13 cellular contexts compared by ENCODE assay signal in genomic region chr6:37125779-37126553, GRCh38. TPM values are rescaled to one million over a fixed set of nuclear protein-coding genes. Genes with fewer than 3 reads are reported as not detected.
DNase-seq lines count a peak whose midpoint lies in the region; TF ChIP-seq lines count a peak whose summit lies in the region.
"Had no signal": no experiment of that assay in that cellular context is flagged by ENCODE, and none has a peak within 500 bp of the region (broad histone marks: within the 10 kb centered on the region; RNA-seq: fewer than 3 reads in every experiment).

No MANE protein-coding gene starts in this region.

- intact Hi-C loops in activated T-helper 1 cell treated with anti-CD3 and anti-CD28 coated beads, Interleukin-12 subunit alpha, Interleukin-12 subunit beta, Interleukin-2, Interleukin-4 antibody, amounts not matched to agents 30 ng/mL and 10 ng/mL and 1 ng/mL, durations not matched to agents 14 hours and 24 hours and 36 hours (cut with micrococcal nuclease), result no loop called here
- intact Hi-C loops in prostate gland (cut with DNase I), result no loop called here

- H3K9me3 ChIP-seq in HUES6 (ENCODE audit: control insufficient read depth, insufficient read depth, low read depth, low read length), result no peaks in the 10 kb centered on the region
- H3K9me3 ChIP-seq in iPS-20b (ENCODE audit: insufficient read depth, low read depth, low read length), result no peaks in the 10 kb centered on the region
- H3K9me3 ChIP-seq in prostate gland, result no peaks in the 10 kb centered on the region

- peaks cover 53% of the 10 kb centered on the region for H3K4me1 ChIP-seq in HUES6 (ENCODE audit: control insufficient read depth, insufficient read depth, low read length)
- H3K4me1 ChIP-seq in iPS-20b (ENCODE audit: insufficient read depth, low read length), result peaks cover 36% of the 10 kb centered on the region
- no peaks in the 10 kb centered on the region for H3K4me1 ChIP-seq in prostate gland (replicated peaks)

- H3K9ac ChIP-seq in HUES6 (ENCODE audit: low read length) (peak overlapping the region; percentile 86), iPS-20b (ENCODE audit: low read depth, low read length) (peak overlapping the region; percentile 79)

- H3K36me3 Mint-ChIP-seq in activated T-helper 1 cell treated with anti-CD3 and anti-CD28 coated beads, Interleukin-12 subunit alpha, Interleukin-12 subunit beta, Interleukin-2, Interleukin-4 antibody, amounts not matched to agents 30 ng/mL and 10 ng/mL and 1 ng/mL, durations not matched to agents 14 hours and 24 hours and 36 hours (ENCODE audit: low read depth), result no peaks in the 10 kb centered on the region
- H3K36me3 Mint-ChIP-seq: IgD-negative memory B cell had no signal

- H3K27ac Mint-ChIP-seq in activated T-helper 1 cell treated with anti-CD3 and anti-CD28 coated beads, Interleukin-12 subunit alpha, Interleukin-12 subunit beta, Interleukin-2, Interleukin-4 antibody, amounts not matched to agents 30 ng/mL and 10 ng/mL and 1 ng/mL, durations not matched to agents 14 hours and 24 hours and 36 hours, result peak overlapping the region; percentile 40
- H3K27ac Mint-ChIP-seq: IgD-negative memory B cell had no signal

- no peak overlapping the region for H3K4me3 Mint-ChIP-seq in activated T-helper 1 cell treated with anti-CD3 and anti-CD28 coated beads, Interleukin-12 subunit alpha, Interleukin-12 subunit beta, Interleukin-2, Interleukin-4 antibody, amounts not matched to agents 30 ng/mL and 10 ng/mL and 1 ng/mL, durations not matched to agents 14 hours and 24 hours and 36 hours
- H3K4me3 Mint-ChIP-seq: IgD-negative memory B cell had no signal

- H3K27me3 ChIP-seq in HUES6 (ENCODE audit: control insufficient read depth, insufficient read depth, low read length) (no peaks in the 10 kb centered on the region), iPS-20b (ENCODE audit: insufficient read depth, low read length) (no peaks in the 10 kb centered on the region), prostate gland (replicated peaks; ENCODE audit: insufficient read depth) (no peaks in the 10 kb centered on the region)

- TF ChIP-seq POLR2A in prostate gland (IDR thresholded peaks at IDR 0.05), result no peak

- H3K4me1 Mint-ChIP-seq in activated T-helper 1 cell treated with anti-CD3 and anti-CD28 coated beads, Interleukin-12 subunit alpha, Interleukin-12 subunit beta, Interleukin-2, Interleukin-4 antibody, amounts not matched to agents 30 ng/mL and 10 ng/mL and 1 ng/mL, durations not matched to agents 14 hours and 24 hours and 36 hours (ENCODE audit: low read depth), result peaks cover 10% of the 10 kb centered on the region

- WGBS in prostate gland, result 44% methylated on average over 22 of the region's 22 CpGs

- DNase-seq in activated T-helper 1 cell treated with anti-CD3 and anti-CD28 coated beads, Interleukin-12 subunit alpha, Interleukin-12 subunit beta, Interleukin-2, Interleukin-4 antibody, amounts not matched to agents 30 ng/mL and 10 ng/mL and 1 ng/mL, durations not matched to agents 14 hours and 24 hours and 36 hours (ENCODE audit: low spot score), result no peak
- DNase-seq in retina, result peak; percentile 83
- no peak for DNase-seq in prostate gland (ENCODE audit: low spot score)
- DNase-seq in activated naive CD4-positive, alpha-beta T cell treated with anti-CD3 and anti-CD28 coated beads, Interleukin-2, amount 50 U/mL, for 16 hours, result no peak
- no peak for DNase-seq in stimulated activated CD4-positive, alpha-beta T cell treated with anti-CD3 and anti-CD28 coated beads, Interleukin-4, amount 100 ng/mL, for 24 hours
- no peak for DNase-seq in activated CD4-positive, alpha-beta T cell treated with anti-CD3 and anti-CD28 coated beads for 4 hours
- DNase-seq: DMS 273 treated with DMSO at 0.1 percent for 48 hours, hippocampal formation, NCI-H2107, occipital lobe had no signal

- H3K9me3 Mint-ChIP-seq in activated T-helper 1 cell treated with anti-CD3 and anti-CD28 coated beads, Interleukin-12 subunit alpha, Interleukin-12 subunit beta, Interleukin-2, Interleukin-4 antibody, amounts not matched to agents 30 ng/mL and 10 ng/mL and 1 ng/mL, durations not matched to agents 14 hours and 24 hours and 36 hours, result no peaks in the 10 kb centered on the region
- H3K9me3 Mint-ChIP-seq: IgD-negative memory B cell had no signal

- H3K36me3 ChIP-seq in HUES6 (ENCODE audit: control insufficient read depth, insufficient read depth, low read length) (peaks cover 13% of the 10 kb centered on the region), iPS-20b (ENCODE audit: insufficient read depth, low read depth, low read length) (peaks cover 10% of the 10 kb centered on the region; the same call in 1 of the 2 replicates), prostate gland (no peaks in the 10 kb centered on the region)

- TF ChIP-seq CTCF in prostate gland (IDR thresholded peaks at IDR 0.05), result no peak

- H3K27me3 Mint-ChIP-seq in activated T-helper 1 cell treated with anti-CD3 and anti-CD28 coated beads, Interleukin-12 subunit alpha, Interleukin-12 subunit beta, Interleukin-2, Interleukin-4 antibody, amounts not matched to agents 30 ng/mL and 10 ng/mL and 1 ng/mL, durations not matched to agents 14 hours and 24 hours and 36 hours (ENCODE audit: insufficient read depth), result peaks cover 8% of the 10 kb centered on the region

- H3K4me3 ChIP-seq in HUES6 (ENCODE audit: low read depth, low read length), result peak overlapping the region; percentile 48
- H3K4me3 ChIP-seq in iPS-20b (ENCODE audit: low read length), result peak overlapping the region; percentile 57
- H3K4me3 ChIP-seq in prostate gland, result no peak overlapping the region

- peak overlapping the region; percentile 96 for H3K27ac ChIP-seq in HUES6 (ENCODE audit: low read depth, low read length)
- H3K27ac ChIP-seq in iPS-20b (ENCODE audit: low read length), result peak overlapping the region; percentile 81
- H3K27ac ChIP-seq in prostate gland, result no peak overlapping the region

RNA-seq across cellular contexts. Expression of gene PIM1, which starts 44.0 kb away (rescaled TPM):
- 182 and 192 TPM in 2 replicates for total RNA-seq in activated T-helper 1 cell treated with anti-CD3 and anti-CD28 coated beads, Interleukin-12 subunit alpha, Interleukin-12 subunit beta, Interleukin-2, Interleukin-4 antibody, amounts not matched to agents 30 ng/mL and 10 ng/mL and 1 ng/mL, durations not matched to agents 14 hours and 24 hours and 36 hours
- total RNA-seq in prostate gland, result 10 to 100 TPM in 1 of 2 donors, 1 to 10 TPM in 1; 4.8 to 35.3 TPM

Comparison
In these comparisons a context has a peak if more than half of its experiments do, and no peak if none do; other contexts are left out.
1. H3K27ac ChIP-seq: peak in HUES6 (single experiment) and iPS-20b (single experiment); none in prostate gland (0 of 2).
2. H3K4me3 ChIP-seq: peak in HUES6 (single experiment) and iPS-20b (single experiment); none in prostate gland (0 of 2).